In the genomic region with DNA sequence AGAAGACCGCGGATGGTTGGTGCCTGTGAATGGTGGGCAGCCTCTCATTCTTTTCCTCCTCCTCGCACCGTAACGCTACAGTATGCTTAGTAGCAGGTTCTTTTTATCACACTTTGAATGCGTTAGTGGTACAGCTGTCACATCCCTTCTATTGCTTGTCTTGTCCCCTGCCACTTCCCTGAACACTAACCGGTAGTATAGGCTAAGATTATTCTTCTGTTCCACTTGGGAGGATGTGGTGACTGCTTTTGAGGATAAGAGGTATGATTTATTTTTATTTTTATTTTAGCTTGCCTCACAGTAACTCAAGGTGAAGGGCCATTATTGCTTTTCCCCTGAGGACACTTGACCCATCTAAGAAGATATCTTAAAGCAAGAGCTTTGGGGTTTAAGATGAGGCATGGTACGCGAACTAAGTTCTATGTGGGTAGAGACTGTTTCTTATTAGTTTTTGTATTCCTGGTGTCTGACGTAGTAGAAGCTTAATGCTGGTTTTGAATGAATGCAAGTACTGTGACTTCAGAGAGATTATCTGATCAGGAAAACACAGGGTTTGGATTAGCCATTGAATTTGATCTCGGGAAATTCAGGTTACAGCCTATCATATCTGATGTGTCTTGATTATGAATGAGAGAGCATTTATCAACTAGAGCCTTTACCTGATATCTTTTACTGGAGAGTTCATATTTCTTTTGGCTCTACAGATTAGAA, we compare ENCODE assay signal across 8 cellular contexts. TPM values are rescaled to one million over a fixed set of nuclear protein-coding genes. Genes with fewer than 3 reads are reported as not detected.
DNase-seq lines count a peak whose midpoint lies in the region; ATAC-seq, FAIRE-seq and TF ChIP-seq lines count a peak whose summit lies in the region.

No MANE protein-coding gene starts in this region.

- peaks cover 19% of the 10 kb centered on the region for H3K27me3 Mint-ChIP-seq in stimulated activated naive CD8-positive, alpha-beta T cell treated with anti-CD3 and anti-CD28 coated beads, Interleukin-15, Interleukin-2, amounts not matched to agents 100 ng/mL and 50 ng/mL, for 24 hours

- no peaks in the 10 kb centered on the region for H3K9me3 Mint-ChIP-seq in stimulated activated naive CD8-positive, alpha-beta T cell treated with anti-CD3 and anti-CD28 coated beads, Interleukin-15, Interleukin-2, amounts not matched to agents 100 ng/mL and 50 ng/mL, for 24 hours

- no peaks in the 10 kb centered on the region for H3K9me2 ChIP-seq in Karpas-422 (replicated peaks; ENCODE audit: insufficient read depth, low read length)

- H3K9me3 ChIP-seq in adrenal gland (replicated peaks in 1 of 3): no peaks in the 10 kb centered on the region
- no peaks in the 10 kb centered on the region for H3K9me3 ChIP-seq in Karpas-422 (ENCODE audit: low read length)

- H3K9ac ChIP-seq in Karpas-422 (ENCODE audit: low read length): no peak overlapping the region

- H3K4me1 Mint-ChIP-seq in stimulated activated naive CD8-positive, alpha-beta T cell treated with anti-CD3 and anti-CD28 coated beads, Interleukin-15, Interleukin-2, amounts not matched to agents 100 ng/mL and 50 ng/mL, for 24 hours (ENCODE audit: low read depth): peaks cover 24% of the 10 kb centered on the region

- 17 to 24% (median 22%) methylated on average over 11 of the region's 11 CpGs for WGBS in adrenal gland, 4 donors

- H3K4me3 ChIP-seq in adrenal gland (peak overlapping the region; percentile 45 to 97 (median 72)), Karpas-422 (ENCODE audit: low read length) (no peak overlapping the region)

- H3K36me3 Mint-ChIP-seq in stimulated activated naive CD8-positive, alpha-beta T cell treated with anti-CD3 and anti-CD28 coated beads, Interleukin-15, Interleukin-2, amounts not matched to agents 100 ng/mL and 50 ng/mL, for 24 hours (ENCODE audit: low read depth): no peaks in the 10 kb centered on the region

- TF ChIP-seq POLR2A in adrenal gland (IDR thresholded peaks at IDR 0.05): no peak

- no peaks in the 10 kb centered on the region for H3K27me3 ChIP-seq in adrenal gland
- no peaks in the 10 kb centered on the region for H3K27me3 ChIP-seq in Karpas-422 (ENCODE audit: low read length)

- peak overlapping the region; percentile 59 for H3K27ac Mint-ChIP-seq in stimulated activated naive CD8-positive, alpha-beta T cell treated with anti-CD3 and anti-CD28 coated beads, Interleukin-15, Interleukin-2, amounts not matched to agents 100 ng/mL and 50 ng/mL, for 24 hours

- H3K36me3 ChIP-seq in adrenal gland (replicated peaks in 1 of 2) (no peaks in the 10 kb centered on the region), Karpas-422 (ENCODE audit: insufficient read depth, low read length) (no peaks in the 10 kb centered on the region)

- intact Hi-C loops in adrenal gland (cut with DNase I): no loop called here

- no peak overlapping the region for H3K4me2 ChIP-seq in Karpas-422 (ENCODE audit: low read depth, low read length, poor library complexity, severe bottlenecking)

- FAIRE-seq in islet of Langerhans (lab: Jason Lieb, UNC): peak; percentile 21

- no peak for TF ChIP-seq CTCF in adrenal gland (IDR thresholded peaks at IDR 0.05)

- H3K4me1 ChIP-seq in adrenal gland (replicated peaks in 1 of 2) (peaks cover 4 to 27% of the 10 kb centered on the region in 2 donors), Karpas-422 (ENCODE audit: low read length) (no peaks in the 10 kb centered on the region)

- H4K20me1 ChIP-seq in Karpas-422 (ENCODE audit: insufficient read depth, low read depth, low read length): no peaks in the 10 kb centered on the region

- DNase-seq in stimulated activated naive CD8-positive, alpha-beta T cell treated with anti-CD3 and anti-CD28 coated beads, Interleukin-15, Interleukin-2, amounts not matched to agents 100 U/mL and 50 U/mL, for 24 hours: no peak
- no peak for DNase-seq in adrenal gland
- peak in 1 of 49 donors; percentile 28 for DNase-seq in substantia nigra (lab: John Stamatoyannopoulos, UW)
- no peak for DNase-seq in Karpas-422
- no peak for DNase-seq in islet precursor cell
- DNase-seq in HuH-7 (ENCODE audit: low spot score): no peak

- ATAC-seq in stimulated activated naive CD8-positive, alpha-beta T cell treated with anti-CD3 and anti-CD28 coated beads, Interleukin-15, Interleukin-2, amounts not matched to agents 100 U/mL and 50 U/mL, for 24 hours: no peak

- peak overlapping the region; percentile 88 for H3K4me3 Mint-ChIP-seq in stimulated activated naive CD8-positive, alpha-beta T cell treated with anti-CD3 and anti-CD28 coated beads, Interleukin-15, Interleukin-2, amounts not matched to agents 100 ng/mL and 50 ng/mL, for 24 hours

- peak overlapping the region; percentile 78 to 100 (median 91) for H3K27ac ChIP-seq in adrenal gland
- peak overlapping the region; percentile 87 for H3K27ac ChIP-seq in substantia nigra (ENCODE audit: low read depth, low read length, poor library complexity, severe bottlenecking)
- H3K27ac ChIP-seq in Karpas-422 (ENCODE audit: low read length): no peak overlapping the region

- H2AFZ ChIP-seq in Karpas-422 (ENCODE audit: low read length): no peak overlapping the region

- H3K79me2 ChIP-seq in Karpas-422 (ENCODE audit: low read length): no peaks in the 10 kb centered on the region

RNA-seq across cellular contexts. Expression of a gene that starts 1.0 kb away (rescaled TPM):
- 10 to 100 TPM; 25.2 to 42.2 (median 35.5) TPM for total RNA-seq in adrenal gland
- 10 to 100 TPM; 11.1 to 31.3 (median 13.3) TPM for polyA plus RNA-seq in adrenal gland
- not detected in 2 replicates for total RNA-seq in Karpas-422 (2014; rRNA removed; shearing (Covaris generic); ENCODE audit: low replicate concordance)

RNA-seq across cellular contexts. Expression of a gene that starts 47.1 kb away (rescaled TPM):
- total RNA-seq in adrenal gland: 10 to 100 TPM; 12.1 to 20.4 (median 16.4) TPM
- polyA plus RNA-seq in adrenal gland: 10 to 100 TPM; 18.3 to 51.2 (median 25.3) TPM
- 3.2 and 3.5 TPM in 2 replicates for total RNA-seq in Karpas-422 (2014; rRNA removed; shearing (Covaris generic); ENCODE audit: low replicate concordance)

RNA-seq across cellular contexts. Expression of a gene that starts 59.8 kb away (rescaled TPM):
- total RNA-seq in adrenal gland: 100 to 1,000 TPM; 132 to 159 (median 142) TPM
- 100 to 1,000 TPM in 1 of 3 donors, 10 to 100 TPM in 2; 47.9 to 105 (median 69.2) TPM for polyA plus RNA-seq in adrenal gland
- total RNA-seq in Karpas-422 (2014; rRNA removed; shearing (Covaris generic); ENCODE audit: low replicate concordance): 141 and 250 TPM in 2 replicates

Comparison
In these comparisons a context has a peak if more than half of its experiments do, and no peak if none do; other contexts are left out.
1. RNA of a gene that starts 1.0 kb away (total RNA-seq): 25.2 to 42.2 TPM in adrenal gland; not detected in Karpas-422; every median in the first group is over 10 times any median in the second.